8 cellular contexts compared by ENCODE assay signal in the genomic region with DNA sequence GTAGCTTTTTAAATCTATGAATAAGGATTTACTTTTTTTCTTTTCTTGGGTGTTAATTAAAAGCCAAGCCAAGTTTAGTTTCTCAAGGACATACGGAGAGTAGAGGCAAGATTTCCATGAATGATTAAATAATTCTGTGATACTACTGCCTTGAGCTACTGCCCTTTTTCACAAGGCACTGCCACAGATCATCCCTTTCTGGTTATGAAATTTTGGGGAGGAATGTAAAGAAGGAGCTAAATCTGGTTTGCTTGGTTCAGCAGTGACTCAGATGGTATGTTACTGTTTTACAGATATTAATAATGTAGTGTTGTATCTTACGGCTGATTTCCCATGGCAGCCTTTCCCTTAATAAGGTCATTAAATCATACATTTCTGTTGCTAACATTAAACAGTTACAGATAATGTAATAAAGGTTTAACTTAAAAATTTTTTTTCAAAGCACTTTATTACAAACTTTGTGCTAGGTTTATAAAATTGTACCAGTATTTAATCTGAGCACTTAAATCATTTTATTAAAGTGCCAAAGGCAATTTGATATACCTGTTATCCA. TPM values are rescaled to one million over a fixed set of nuclear protein-coding genes. Genes with fewer than 3 reads are reported as not detected.
A peak's percentile ranks its signal among the peaks of the same experiment; 100 is the strongest.
DNase-seq lines count a peak whose midpoint lies in the region; ATAC-seq and TF ChIP-seq lines count a peak whose summit lies in the region.

No MANE protein-coding gene starts in this region.

- peaks cover 5% of the 10 kb centered on the region for H3K36me3 ChIP-seq in skeletal muscle satellite cell (ENCODE audit: insufficient read depth, low read length)

- peak overlapping the region; percentile 84 for H3K4me3 ChIP-seq in GM12875 (ENCODE audit: low read depth, low read length)
- H3K4me3 ChIP-seq in fibroblast of pulmonary artery (replicated peaks; ENCODE audit: low read depth, low read length): peak overlapping the region; percentile 98
- H3K4me3 ChIP-seq in skeletal muscle satellite cell (ENCODE audit: low read length): peak overlapping the region; percentile 97

- H3K9ac ChIP-seq in skeletal muscle satellite cell (ENCODE audit: low read depth, low read length): peak overlapping the region; percentile 99

- peak overlapping the region; percentile 80 for H3K4me2 ChIP-seq in skeletal muscle satellite cell (ENCODE audit: low read length)

- no peaks in the 10 kb centered on the region for H3K27me3 ChIP-seq in skeletal muscle satellite cell (ENCODE audit: control insufficient read depth, insufficient read depth, low read length)

- no peak for TF ChIP-seq CTCF in GM12875 (IDR thresholded peaks at IDR 0.05; ENCODE audit: borderline replicate concordance, insufficient read depth, low read depth, low read length)
- TF ChIP-seq CTCF in fibroblast of pulmonary artery (IDR thresholded peaks at IDR 0.05; ENCODE audit: low read length, missing control alignments): no peak

- H3K4me1 ChIP-seq in skeletal muscle satellite cell (ENCODE audit: control insufficient read depth, insufficient read depth, low read length): peaks cover 21% of the 10 kb centered on the region

- peak; percentile 79 for DNase-seq in fibroblast of pulmonary artery (ENCODE audit: low read depth)
- DNase-seq in globus pallidus (ENCODE audit: low spot score): no peak
- DNase-seq in NCI-H510A (lab: John Stamatoyannopoulos, UW): no peak
- no peak for DNase-seq in activated CD8-positive, alpha-beta memory T cell treated with anti-CD3 and anti-CD28 coated beads for 24 hours
- no peak for DNase-seq in HuH-7.5 (ENCODE audit: low spot score)

- peak; percentile 27 for ATAC-seq in SK-N-SH treated with all-trans-retinoic acid at 6 μM for 48 hours

- no peaks in the 10 kb centered on the region for H3K9me3 ChIP-seq in skeletal muscle satellite cell (replicated peaks; ENCODE audit: low read length)

TF ChIP-seq in SK-N-SH treated with all-trans-retinoic acid at 6 μM for 48 hours, 23 proteins besides CTCF, POLR2A, EP300 and RAD21:
- no peak for TF ChIP-seq RARB (CRISPR knock-in tag; IDR thresholded peaks at IDR 0.05)
- peak; percentile 59; the same call in 1 of the 2 replicates for TF ChIP-seq TCF4 (CRISPR knock-in tag; IDR thresholded peaks at IDR 0.05; ENCODE audit: borderline replicate concordance)
- no peak for TF ChIP-seq TOX (CRISPR knock-in tag; IDR thresholded peaks at IDR 0.05; ENCODE audit: borderline replicate concordance)
- TF ChIP-seq CSDC2 (CRISPR knock-in tag; IDR thresholded peaks at IDR 0.05): no peak
- TF ChIP-seq, protein P1, sequence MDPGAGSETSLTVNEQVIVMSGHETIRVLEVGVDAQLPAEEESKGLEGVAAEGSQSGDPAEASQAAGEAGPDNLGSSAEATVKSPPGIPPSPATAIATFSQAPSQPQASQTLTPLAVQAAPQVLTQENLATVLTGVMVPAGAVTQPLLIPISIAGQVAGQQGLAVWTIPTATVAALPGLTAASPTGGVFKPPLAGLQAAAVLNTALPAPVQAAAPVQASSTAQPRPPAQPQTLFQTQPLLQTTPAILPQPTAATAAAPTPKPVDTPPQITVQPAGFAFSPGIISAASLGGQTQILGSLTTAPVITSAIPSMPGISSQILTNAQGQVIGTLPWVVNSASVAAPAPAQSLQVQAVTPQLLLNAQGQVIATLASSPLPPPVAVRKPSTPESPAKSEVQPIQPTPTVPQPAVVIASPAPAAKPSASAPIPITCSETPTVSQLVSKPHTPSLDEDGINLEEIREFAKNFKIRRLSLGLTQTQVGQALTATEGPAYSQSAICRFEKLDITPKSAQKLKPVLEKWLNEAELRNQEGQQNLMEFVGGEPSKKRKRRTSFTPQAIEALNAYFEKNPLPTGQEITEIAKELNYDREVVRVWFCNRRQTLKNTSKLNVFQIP (CRISPR knock-in tag; IDR thresholded peaks at IDR 0.05; ENCODE audit: borderline replicate concordance, low read depth): no peak
- no peak for TF ChIP-seq SNAI2 (CRISPR knock-in tag; IDR thresholded peaks at IDR 0.05)
- TF ChIP-seq, protein P2, sequence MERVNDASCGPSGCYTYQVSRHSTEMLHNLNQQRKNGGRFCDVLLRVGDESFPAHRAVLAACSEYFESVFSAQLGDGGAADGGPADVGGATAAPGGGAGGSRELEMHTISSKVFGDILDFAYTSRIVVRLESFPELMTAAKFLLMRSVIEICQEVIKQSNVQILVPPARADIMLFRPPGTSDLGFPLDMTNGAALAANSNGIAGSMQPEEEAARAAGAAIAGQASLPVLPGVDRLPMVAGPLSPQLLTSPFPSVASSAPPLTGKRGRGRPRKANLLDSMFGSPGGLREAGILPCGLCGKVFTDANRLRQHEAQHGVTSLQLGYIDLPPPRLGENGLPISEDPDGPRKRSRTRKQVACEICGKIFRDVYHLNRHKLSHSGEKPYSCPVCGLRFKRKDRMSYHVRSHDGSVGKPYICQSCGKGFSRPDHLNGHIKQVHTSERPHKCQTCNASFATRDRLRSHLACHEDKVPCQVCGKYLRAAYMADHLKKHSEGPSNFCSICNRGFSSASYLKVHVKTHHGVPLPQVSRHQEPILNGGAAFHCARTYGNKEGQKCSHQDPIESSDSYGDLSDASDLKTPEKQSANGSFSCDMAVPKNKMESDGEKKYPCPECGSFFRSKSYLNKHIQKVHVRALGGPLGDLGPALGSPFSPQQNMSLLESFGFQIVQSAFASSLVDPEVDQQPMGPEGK (CRISPR knock-in tag; IDR thresholded peaks at IDR 0.05; ENCODE audit: borderline replicate concordance): peak; percentile 64; the same call in 1 of the 2 replicates
- TF ChIP-seq, protein P3, sequence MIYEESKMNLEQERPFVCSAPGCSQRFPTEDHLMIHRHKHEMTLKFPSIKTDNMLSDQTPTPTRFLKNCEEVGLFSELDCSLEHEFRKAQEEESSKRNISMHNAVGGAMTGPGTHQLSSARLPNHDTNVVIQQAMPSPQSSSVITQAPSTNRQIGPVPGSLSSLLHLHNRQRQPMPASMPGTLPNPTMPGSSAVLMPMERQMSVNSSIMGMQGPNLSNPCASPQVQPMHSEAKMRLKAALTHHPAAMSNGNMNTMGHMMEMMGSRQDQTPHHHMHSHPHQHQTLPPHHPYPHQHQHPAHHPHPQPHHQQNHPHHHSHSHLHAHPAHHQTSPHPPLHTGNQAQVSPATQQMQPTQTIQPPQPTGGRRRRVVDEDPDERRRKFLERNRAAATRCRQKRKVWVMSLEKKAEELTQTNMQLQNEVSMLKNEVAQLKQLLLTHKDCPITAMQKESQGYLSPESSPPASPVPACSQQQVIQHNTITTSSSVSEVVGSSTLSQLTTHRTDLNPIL (CRISPR knock-in tag; IDR thresholded peaks at IDR 0.05; ENCODE audit: low read depth): 0 out of 2 replicates have a peak, but pooled peaks have one; percentile 21
- TF ChIP-seq ZNF8 (CRISPR knock-in tag; IDR thresholded peaks at IDR 0.05): no peak
- TF ChIP-seq ISL1 (CRISPR knock-in tag; IDR thresholded peaks at IDR 0.05): peak; percentile 88
- TF ChIP-seq ZC3H10 (CRISPR knock-in tag; IDR thresholded peaks at IDR 0.05): peak; percentile 68
- TF ChIP-seq GLIS3 (CRISPR knock-in tag; IDR thresholded peaks at IDR 0.05): no peak
- TF ChIP-seq ESRRG (CRISPR knock-in tag; IDR thresholded peaks at IDR 0.05): no peak
- no peak for TF ChIP-seq PPARA (CRISPR knock-in tag; IDR thresholded peaks at IDR 0.05; ENCODE audit: borderline replicate concordance)
- TF ChIP-seq BACH2 (CRISPR knock-in tag; IDR thresholded peaks at IDR 0.05; ENCODE audit: borderline replicate concordance): no peak
- TF ChIP-seq, protein P4, sequence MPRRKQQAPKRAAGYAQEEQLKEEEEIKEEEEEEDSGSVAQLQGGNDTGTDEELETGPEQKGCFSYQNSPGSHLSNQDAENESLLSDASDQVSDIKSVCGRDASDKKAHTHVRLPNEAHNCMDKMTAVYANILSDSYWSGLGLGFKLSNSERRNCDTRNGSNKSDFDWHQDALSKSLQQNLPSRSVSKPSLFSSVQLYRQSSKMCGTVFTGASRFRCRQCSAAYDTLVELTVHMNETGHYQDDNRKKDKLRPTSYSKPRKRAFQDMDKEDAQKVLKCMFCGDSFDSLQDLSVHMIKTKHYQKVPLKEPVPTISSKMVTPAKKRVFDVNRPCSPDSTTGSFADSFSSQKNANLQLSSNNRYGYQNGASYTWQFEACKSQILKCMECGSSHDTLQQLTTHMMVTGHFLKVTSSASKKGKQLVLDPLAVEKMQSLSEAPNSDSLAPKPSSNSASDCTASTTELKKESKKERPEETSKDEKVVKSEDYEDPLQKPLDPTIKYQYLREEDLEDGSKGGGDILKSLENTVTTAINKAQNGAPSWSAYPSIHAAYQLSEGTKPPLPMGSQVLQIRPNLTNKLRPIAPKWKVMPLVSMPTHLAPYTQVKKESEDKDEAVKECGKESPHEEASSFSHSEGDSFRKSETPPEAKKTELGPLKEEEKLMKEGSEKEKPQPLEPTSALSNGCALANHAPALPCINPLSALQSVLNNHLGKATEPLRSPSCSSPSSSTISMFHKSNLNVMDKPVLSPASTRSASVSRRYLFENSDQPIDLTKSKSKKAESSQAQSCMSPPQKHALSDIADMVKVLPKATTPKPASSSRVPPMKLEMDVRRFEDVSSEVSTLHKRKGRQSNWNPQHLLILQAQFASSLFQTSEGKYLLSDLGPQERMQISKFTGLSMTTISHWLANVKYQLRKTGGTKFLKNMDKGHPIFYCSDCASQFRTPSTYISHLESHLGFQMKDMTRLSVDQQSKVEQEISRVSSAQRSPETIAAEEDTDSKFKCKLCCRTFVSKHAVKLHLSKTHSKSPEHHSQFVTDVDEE (CRISPR knock-in tag; IDR thresholded peaks at IDR 0.05): no peak
- no peak for TF ChIP-seq ZNF70 (CRISPR knock-in tag; IDR thresholded peaks at IDR 0.05)
- TF ChIP-seq ZNF565 (CRISPR knock-in tag; conservative IDR thresholded peaks at IDR 0.05; ENCODE audit: low read depth): no peak

RNA-seq across cellular contexts. Expression of a gene that starts 2.6 kb away (rescaled TPM):
- total RNA-seq in skeletal muscle satellite cell (2012; rRNA removed): 77.3 and 86.7 TPM in 2 replicates
